ENCODE assay signal across 8 cellular contexts in the genomic region with DNA sequence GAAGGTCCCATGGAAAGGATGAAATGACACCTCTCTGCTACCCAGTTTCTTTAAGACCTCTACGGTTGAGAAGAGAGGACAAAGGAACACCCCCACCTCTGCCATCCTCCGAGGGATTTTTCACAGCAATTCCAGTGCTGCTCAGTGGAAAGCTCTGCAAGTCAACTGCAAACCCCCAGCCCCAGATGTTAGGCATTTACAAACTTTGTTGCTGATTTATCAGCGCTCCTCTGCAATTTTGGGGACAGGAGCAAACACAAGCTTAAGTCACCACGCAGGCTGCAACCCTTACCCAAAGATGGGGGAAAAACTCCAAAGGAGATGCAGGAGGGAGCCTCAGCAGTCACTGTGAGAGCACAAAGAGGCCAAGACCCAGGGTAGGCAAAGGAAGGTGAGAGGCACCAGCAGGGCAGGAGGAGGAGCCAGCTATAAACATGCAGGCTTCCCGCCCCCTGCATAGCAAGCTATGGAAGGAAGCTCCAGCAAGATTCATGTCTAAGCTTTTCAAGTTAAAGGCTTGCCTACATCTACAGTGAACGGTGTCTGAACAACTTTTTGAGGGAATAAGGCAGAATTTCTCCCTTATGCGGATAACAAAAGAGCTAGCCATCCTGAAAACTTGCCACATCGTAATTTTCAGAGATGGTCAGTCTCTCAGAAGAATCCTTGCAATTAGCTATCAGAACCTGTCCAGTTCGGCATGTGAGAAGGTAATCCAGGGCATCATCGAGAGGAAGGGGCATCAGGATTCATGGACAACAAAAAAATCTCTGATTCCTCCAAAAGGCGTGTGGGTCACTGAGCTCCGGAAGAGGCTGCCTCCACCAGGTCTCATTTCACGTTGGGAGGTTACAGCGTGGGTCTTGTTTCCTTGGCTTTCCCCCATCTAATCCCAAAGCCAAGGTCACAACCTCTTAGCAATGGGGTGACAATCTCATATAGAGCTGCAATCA. TPM values are rescaled to one million over a fixed set of nuclear protein-coding genes. Genes with fewer than 3 reads are reported as not detected.
DNase-seq lines count a peak whose midpoint lies in the region; ATAC-seq, FAIRE-seq and TF ChIP-seq lines count a peak whose summit lies in the region.

No MANE protein-coding gene starts in this region.

- POLR2A ChIA-PET in H1 (lab: Charles Lee; ENCODE audit: partially characterized antibody) = interaction anchor here (0.6 to 29.9 kb wide), 16 partner anchors 1 to 463 kb away, joined by 3 to 722 read pairs (median 6); a partner anchor contains a TSS

- peak overlapping the region; percentile 27; the same call in 1 of the 2 replicates for H3K18ac ChIP-seq in H1 (ENCODE audit: extremely low read depth, low read length)

- H2BK5ac ChIP-seq in H1 (ENCODE audit: low read depth, low read length) = peak overlapping the region; percentile 64; the same call in 1 of the 2 replicates

- FAIRE-seq in H1 (lab: Jason Lieb, UNC) = no peak

- no peak for TF ChIP-seq CTCF in H1 (IDR thresholded peaks at IDR 0.05; ENCODE audit: control extremely low read depth in 1 of 3, insufficient read depth in 1 of 3, low read depth in 1 of 3, low read length in 3 of 3)

- no peaks in the 10 kb centered on the region for H3K36me3 ChIP-seq in H1 (ENCODE audit: control insufficient read depth in 2 of 4, insufficient read depth in 4 of 4, low read length in 3 of 4)
- H3K36me3 ChIP-seq in rectal smooth muscle tissue (ENCODE audit: control insufficient read depth, insufficient read depth, low read length) = no peaks in the 10 kb centered on the region

- H3K27me3 ChIP-seq in H1 (replicated peaks in 1 of 4; ENCODE audit: control insufficient read depth in 3 of 4, extremely low read depth in 1 of 4, insufficient read depth in 3 of 4, low read length in 3 of 4) (no peaks in the 10 kb centered on the region), rectal smooth muscle tissue (ENCODE audit: control insufficient read depth, insufficient read depth, low read length) (no peaks in the 10 kb centered on the region)

- TF ChIP-seq POLR2A in H1 (IDR thresholded peaks at IDR 0.05; ENCODE audit: control extremely low read depth in 1 of 2, low read depth in 2 of 2, low read length in 2 of 2) = peak in 1 of 2 experiments; percentile 50; a peak in 1 of 3 replicates

- TF ChIP-seq RAD21 in H1 (IDR thresholded peaks at IDR 0.05 in 1 of 2, conservative IDR thresholded peaks at IDR 0.05 in 1 of 2; ENCODE audit: low read depth in 2 of 2, low read length in 2 of 2) = no peak

- H3K4me3 ChIP-seq in H1 (ENCODE audit: extremely low read depth in 1 of 4, insufficient read depth in 2 of 4, low read depth in 3 of 4, low read length in 4 of 4) (peak overlapping the region in 3 of 4 experiments; percentile 11 to 98 (median 23); a peak in 5 of 8 replicates), rectal smooth muscle tissue (ENCODE audit: low read length) (peak overlapping the region; percentile 97)

- peak overlapping the region; percentile 18 for H2BK12ac ChIP-seq in H1 (ENCODE audit: low read depth, low read length)

- H3K79me1 ChIP-seq in H1 (ENCODE audit: low read depth, low read length) = peaks cover 17% of the 10 kb centered on the region; the same call in 1 of the 2 replicates

- H2AK5ac ChIP-seq in H1 (ENCODE audit: low read depth, low read length) = peak overlapping the region; percentile 6

- WGBS in H1 (ENCODE audit: extremely low coverage in 1 of 2, insufficient coverage in 1 of 2, insufficient read length in 1 of 2, insufficient replicate concordance in 2 of 2, low coverage in 1 of 2, low lambda C conversion rate in 2 of 2, missing lambda C conversion rate in 1 of 2), 2 experiments = 45% methylated on average over 14 of the region's 14 CpGs; no CpG with 5 or more reads in 1 of the 2 experiments

- CTCF ChIA-PET in H1 (lab: Charles Lee; ENCODE audit: partially characterized antibody) = interaction anchor here (0.6 to 4.4 kb wide), 18 partner anchors 9 to 76 kb away, joined by 3 to 42 read pairs (median 4); no protein-coding TSS in a partner anchor

- no peak overlapping the region for H3K56ac ChIP-seq in H1 (replicated peaks; ENCODE audit: insufficient read length, low read depth, low read length)

- peaks cover 9% of the 10 kb centered on the region; the same call in 1 of the 2 replicates for H3K23me2 ChIP-seq in H1 (ENCODE audit: low read depth, low read length)

- no peak overlapping the region for H3K23ac ChIP-seq in H1 (ENCODE audit: insufficient read length)

- peaks cover 18 to 32% of the 10 kb centered on the region in 2 experiments for H4K20me1 ChIP-seq in H1 (replicated peaks in 1 of 2; ENCODE audit: control insufficient read depth in 1 of 2, insufficient read depth in 2 of 2, low read length in 2 of 2)

- H2BK15ac ChIP-seq in H1 (ENCODE audit: low read length) = 0 out of 2 replicates have a peak overlapping the region, but pooled peaks have one; percentile 1

- H4K5ac ChIP-seq in H1 (ENCODE audit: insufficient read length, low read depth, low read length) = peak overlapping the region; percentile 45

- H3K4me2 ChIP-seq in H1 (ENCODE audit: insufficient read depth in 1 of 2, low read depth in 2 of 2, low read length in 2 of 2) = peak overlapping the region; percentile 68 to 74

- DNase-seq in ELR (ENCODE audit: low read depth) (peak; percentile 45), RPMI8226 (peak; percentile 77), H1 (ENCODE audit: low read depth in 1 of 2, low spot score in 2 of 2) (no peak), Ammon's horn (ENCODE audit: low spot score) (no peak), putamen (ENCODE audit: low spot score) (no peak), COR-L47 (lab: John Stamatoyannopoulos, UW) (no peak)

- H3K9ac ChIP-seq in H1 (replicated peaks in 1 of 4; ENCODE audit: extremely low read depth in 1 of 4, low read depth in 3 of 4, low read length in 3 of 4) (peak overlapping the region in 2 of 4 experiments; percentile 23 to 53; a peak in 2 of 7 replicates), rectal smooth muscle tissue (ENCODE audit: low read length) (no peak overlapping the region)

- no peak for ATAC-seq in GM19328 (IDR thresholded peaks at IDR 0.05; ENCODE audit: unreplicated experiment)

- no peaks in the 10 kb centered on the region for H3K9me3 ChIP-seq in H1 (ENCODE audit: insufficient read depth in 2 of 2, low read depth in 1 of 2, low read length in 1 of 2)

- H4K91ac ChIP-seq in H1 (replicated peaks; ENCODE audit: insufficient read length, low read length) = no peak overlapping the region

- H3K4me1 ChIP-seq in H1 (replicated peaks in 1 of 4; ENCODE audit: control insufficient read depth in 3 of 4, insufficient read depth in 4 of 4, low read length in 3 of 4) = peaks cover 20 to 45% (median 37%) of the 10 kb centered on the region in 4 experiments
- peaks cover 53% of the 10 kb centered on the region for H3K4me1 ChIP-seq in rectal smooth muscle tissue (ENCODE audit: control insufficient read depth, insufficient read depth, low read length)

- H2AFZ ChIP-seq in H1 (ENCODE audit: low read length) = no peak overlapping the region

- 0 out of 2 replicates have a peak overlapping the region, but pooled peaks have one; percentile 8 for H3K27ac ChIP-seq in H1 (ENCODE audit: low read depth, low read length)
- peak overlapping the region; percentile 5 for H3K27ac ChIP-seq in rectal smooth muscle tissue (ENCODE audit: low read depth, low read length)

- no peak overlapping the region for H2BK120ac ChIP-seq in H1 (replicated peaks; ENCODE audit: low read depth, low read length)

- H2BK20ac ChIP-seq in H1 (ENCODE audit: low read length) = no peak overlapping the region

- peaks cover 28 to 84% of the 10 kb centered on the region in 2 experiments for H3K79me2 ChIP-seq in H1 (ENCODE audit: control insufficient read depth in 1 of 2, insufficient read depth in 2 of 2, low read length in 2 of 2)

- no peak overlapping the region for H3K14ac ChIP-seq in H1 (ENCODE audit: insufficient read length)

- no peak for TF ChIP-seq EP300 in H1 (IDR thresholded peaks at IDR 0.05; ENCODE audit: borderline replicate concordance in 1 of 2, low read depth in 2 of 2, low read length in 2 of 2)

- H3K4ac ChIP-seq in H1 (replicated peaks; ENCODE audit: insufficient read length, low read depth, low read length) = no peak overlapping the region

- no peak overlapping the region for H4K8ac ChIP-seq in H1 (ENCODE audit: extremely low read depth, insufficient read depth, low read length)

TF ChIP-seq in H1, 55 proteins besides CTCF, POLR2A, EP300 and RAD21 (continues in another document):
- TF ChIP-seq, protein P1, sequence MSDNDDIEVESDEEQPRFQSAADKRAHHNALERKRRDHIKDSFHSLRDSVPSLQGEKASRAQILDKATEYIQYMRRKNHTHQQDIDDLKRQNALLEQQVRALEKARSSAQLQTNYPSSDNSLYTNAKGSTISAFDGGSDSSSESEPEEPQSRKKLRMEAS (IDR thresholded peaks at IDR 0.05) = 0 out of 2 replicates have a peak, but pooled peaks have one; percentile 11
- TF ChIP-seq CHD1 (IDR thresholded peaks at IDR 0.05; ENCODE audit: low read depth, low read length) (no peak), SIX5 (IDR thresholded peaks at IDR 0.05; ENCODE audit: low read depth, low read length) (no peak), POLR2AphosphoS5 (IDR thresholded peaks at IDR 0.05; ENCODE audit: low read depth, low read length) (peak; percentile 51; the same call in 1 of the 2 replicates), SP4 (IDR thresholded peaks at IDR 0.05; ENCODE audit: low read length) (no peak), TAF1 (IDR thresholded peaks at IDR 0.05; ENCODE audit: low read depth, low read length) (peak; percentile 58), NANOG (IDR thresholded peaks at IDR 0.05; ENCODE audit: insufficient read depth, low read depth, low read length, poor library complexity, severe bottlenecking) (no peak)

RNA-seq across cellular contexts. Expression of a gene that starts 3.9 kb away (rescaled TPM):
- 91.7 and 93.7 TPM in 2 replicates for total RNA-seq in H1 (2021; fragmentation: NEBNext Ultra II Directional; extraction: Animal tissue kit (Norgen Biotek cat#: 25700))
- 71.3 and 129 TPM in 2 replicates for polyA plus RNA-seq in H1 (2011; rRNA removed)
- polyA plus RNA-seq in H1 (2011; cell fraction: cytosol; rRNA removed) = 115 TPM
- polyA plus RNA-seq in H1 (2011; cell fraction: nucleus; rRNA removed) = 118 TPM
- 72.3 to 87.9 TPM (median 83.7 TPM) in 4 replicates for polyA plus RNA-seq in H1 (2012, experiment 1 of 2)
- 64.0 TPM for polyA plus RNA-seq in H1 (2012, experiment 2 of 2)
- 41.6 TPM for polyA plus RNA-seq in H1 (2013, experiment 1 of 2)
- 42.0 TPM for polyA plus RNA-seq in H1 (2013, experiment 2 of 2)
- 144 and 145 TPM in 2 replicates for polyA minus RNA-seq in H1 (2011; rRNA and poly(A)+ RNA removed)
- polyA minus RNA-seq in H1 (2011; cell fraction: cytosol; rRNA and poly(A)+ RNA removed) = 75.4 TPM
- 79.4 TPM for polyA minus RNA-seq in H1 (2011; cell fraction: nucleus; rRNA and poly(A)+ RNA removed)

RNA-seq across cellular contexts. Expression of a gene that starts 24.1 kb away (rescaled TPM):
- 0.39 and 1.1 TPM in 2 replicates for total RNA-seq in H1 (2021; fragmentation: NEBNext Ultra II Directional; extraction: Animal tissue kit (Norgen Biotek cat#: 25700))
- 0.06 and 0.11 TPM in 2 replicates for polyA plus RNA-seq in H1 (2011; rRNA removed)
- polyA plus RNA-seq in H1 (2011; cell fraction: cytosol; rRNA removed) = 0.25 TPM
- 0.70 TPM for polyA plus RNA-seq in H1 (2011; cell fraction: nucleus; rRNA removed)
- 0.56 to 1.3 TPM (median 0.96 TPM) in 4 replicates for polyA plus RNA-seq in H1 (2012, experiment 1 of 2)
- 0.17 TPM for polyA plus RNA-seq in H1 (2012, experiment 2 of 2)
- polyA plus RNA-seq in H1 (2013, experiment 1 of 2) = 0.24 TPM
- polyA plus RNA-seq in H1 (2013, experiment 2 of 2) = 0.15 TPM
- 0.22 and 0.32 TPM in 2 replicates for polyA minus RNA-seq in H1 (2011; rRNA and poly(A)+ RNA removed)
- polyA minus RNA-seq in H1 (2011; cell fraction: cytosol; rRNA and poly(A)+ RNA removed) = not detected
- polyA minus RNA-seq in H1 (2011; cell fraction: nucleus; rRNA and poly(A)+ RNA removed) = 0.90 TPM

Comparison
In these comparisons a context has a peak if more than half of its experiments do, and no peak if none do; other contexts are left out.
1. DNase-seq: peak in ELR (single experiment) and RPMI8226 (single experiment); none in H1 (0 of 2), Ammon's horn (single experiment), putamen (single experiment) and COR-L47 (single experiment).